Comparison of ENCODE assay signal across 23 cellular contexts in the genomic region with DNA sequence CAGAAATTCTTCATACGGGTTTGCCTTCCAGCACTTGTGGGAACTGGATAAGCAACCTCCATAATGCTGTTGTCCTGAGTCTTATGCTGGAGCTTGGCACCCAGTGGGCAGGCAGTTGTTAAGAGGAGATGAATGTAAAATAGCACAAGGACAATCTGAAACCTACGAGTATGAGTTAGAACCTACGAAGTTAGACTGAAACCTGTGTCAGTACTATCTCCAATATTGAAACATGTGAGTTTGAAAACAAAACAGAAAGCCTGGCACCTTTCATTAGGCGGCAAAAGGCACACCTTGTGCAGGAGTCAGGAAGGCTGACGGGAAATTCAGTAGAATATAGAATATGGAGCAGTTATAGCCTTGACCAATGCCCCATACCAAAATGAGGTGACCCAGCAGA.
"Had no signal": no experiment of that assay in that cellular context is flagged by ENCODE, and none has a peak within 500 bp of the region (broad histone marks: within the 10 kb centered on the region; RNA-seq: fewer than 3 reads in every experiment).

No MANE protein-coding gene starts in this region.

- ATAC-seq: left colon; left ventricle myocardium superior; psoas muscle; stimulated activated naive B cell treated with anti-CD40 and anti-IgM and Interleukin-4, amounts not matched to agents 10 μg/mL and 1 μg/mL and 100 μg/mL, for 72 hours; stimulated activated naive CD8-positive, alpha-beta T cell treated with anti-CD3 and anti-CD28 coated beads, Interleukin-15, amount 100 ng/mL, for 72 hours; upper lobe of right lung had no signal

- H3K27me3 ChIP-seq: colonic mucosa, hepatocyte, sigmoid colon, testis, tibial nerve, upper lobe of right lung had no signal

- DNase-seq: colonic mucosa; dermis blood vessel endothelial cell; effector CD4-positive, alpha-beta T cell; endodermal cell; foreskin melanocyte; head of caudate nucleus; left colon; left ventricle myocardium superior; mesendoderm; naive B cell; psoas muscle; retina; sigmoid colon; stimulated activated CD4-positive, alpha-beta T cell treated with anti-CD3 and anti-CD28 coated beads, Interleukin-2, amount 100 ng/mL, for 24 hours; stimulated activated CD4-positive, alpha-beta T cell treated with anti-CD3 and anti-CD28 coated beads, Interleukin-4, amount 100 ng/mL, for 4 hours; stimulated activated naive B cell treated with anti-CD40 and anti-IgM and Interleukin-4, amounts not matched to agents 10 μg/mL and 1 μg/mL and 100 μg/mL, for 72 hours; stimulated activated naive CD8-positive, alpha-beta T cell treated with anti-CD3 and anti-CD28 coated beads, Interleukin-15, amount 100 ng/mL, for 72 hours; testis; upper lobe of right lung had no signal

- H3K4me3 ChIP-seq: colonic mucosa, hepatocyte, lung, psoas muscle, sigmoid colon, skin epidermis, testis, tibial nerve, upper lobe of right lung had no signal

- H3K27ac ChIP-seq: colonic mucosa, hepatocyte, psoas muscle, sigmoid colon, skin epidermis, testis, tibial nerve, upper lobe of right lung had no signal

- H3K4me1 ChIP-seq: colonic mucosa, psoas muscle, sigmoid colon, testis, upper lobe of right lung had no signal

- H2AFZ ChIP-seq: hepatocyte had no signal

- H3K36me3 ChIP-seq: colonic mucosa, sigmoid colon, tibial nerve, upper lobe of right lung had no signal

- H3K4me2 ChIP-seq: hepatocyte had no signal

- H3K79me2 ChIP-seq: hepatocyte had no signal

- H3K9me3 ChIP-seq: colonic mucosa, psoas muscle, sigmoid colon, testis, tibial nerve, upper lobe of right lung had no signal
